24 cellular contexts compared by ENCODE assay signal in genomic region chr7:157782041-157782440, GRCh38.
A peak's percentile ranks its signal among the peaks of the same experiment; 100 is the strongest.
DNase-seq lines count a peak whose midpoint lies in the region; ATAC-seq, FAIRE-seq and TF ChIP-seq lines count a peak whose summit lies in the region.
"Had no signal": no experiment of that assay in that cellular context is flagged by ENCODE, and none has a peak within 500 bp of the region (broad histone marks: within the 10 kb centered on the region; RNA-seq: fewer than 3 reads in every experiment).

No MANE protein-coding gene starts in this region.

- H3K36me3 Mint-ChIP-seq in chondrocyte (ENCODE audit: low read depth): no peaks in the 10 kb centered on the region

- H3K27me3 Mint-ChIP-seq in chondrocyte (ENCODE audit: low read depth): peaks cover 8% of the 10 kb centered on the region

- ATAC-seq in upper lobe of right lung: no peak
- ATAC-seq in HG03280 (IDR thresholded peaks at IDR 0.05; ENCODE audit: unreplicated experiment): no peak
- ATAC-seq: GM23338 had no signal

- no peak for TF ChIP-seq CTCF in chondrocyte (IDR thresholded peaks at IDR 0.05)
- TF ChIP-seq CTCF in upper lobe of right lung (IDR thresholded peaks at IDR 0.05): no peak

- H3K9me3 Mint-ChIP-seq in chondrocyte (ENCODE audit: low read depth): no peaks in the 10 kb centered on the region

- no peaks in the 10 kb centered on the region for H3K9me3 ChIP-seq in upper lobe of right lung
- H3K9me3 ChIP-seq: BLaER1, Caco-2, HAP-1, SJCRH30 had no signal

- H3K4me1 Mint-ChIP-seq in chondrocyte (ENCODE audit: low read depth): peaks cover 3% of the 10 kb centered on the region
- H3K4me1 Mint-ChIP-seq: CD4-positive, alpha-beta memory T cell; GM23338 had no signal

- H3K27me3 ChIP-seq in upper lobe of right lung: peaks cover 6% of the 10 kb centered on the region
- H3K27me3 ChIP-seq: SJCRH30 had no signal

- intact Hi-C loops in upper lobe of right lung (cut with DNase I): no loop called here

- H3K27ac Mint-ChIP-seq in chondrocyte (ENCODE audit: unreplicated experiment): no peak overlapping the region
- H3K27ac Mint-ChIP-seq: CD4-positive, alpha-beta memory T cell; GM23338 had no signal

- H3K4me3 Mint-ChIP-seq in chondrocyte (ENCODE audit: unreplicated experiment): no peak overlapping the region
- H3K4me3 Mint-ChIP-seq: CD4-positive, alpha-beta memory T cell; GM23338 had no signal

- H3K4me1 ChIP-seq in upper lobe of right lung: no peaks in the 10 kb centered on the region
- H3K4me1 ChIP-seq: Caco-2, HAP-1, SJCRH30 had no signal

- FAIRE-seq in urothelium cell line (lab: Jason Lieb, UNC): no peak
- FAIRE-seq: GM12892, RCC 7860 had no signal

- H3K27ac ChIP-seq in upper lobe of right lung: no peak overlapping the region
- H3K27ac ChIP-seq: BLaER1, KMS-11, SJCRH30 had no signal

- H3K4me3 ChIP-seq in upper lobe of right lung: no peak overlapping the region
- H3K4me3 ChIP-seq: BLaER1, GM23338, HAP-1, SJCRH30 had no signal

- in situ Hi-C loops in G401 (cut with HindIII; ENCODE audit: low sequenced_read_pairs): loop anchor here (25.0 kb wide), 1 partner anchor 680 kb away; no protein-coding TSS in a partner anchor

- no peaks in the 10 kb centered on the region for H3K36me3 ChIP-seq in upper lobe of right lung
- H3K36me3 ChIP-seq: BLaER1, HAP-1, SJCRH30 had no signal

- peak; percentile 3 for DNase-seq in G401 (ENCODE audit: low spot score)
- peak; percentile 4 for DNase-seq in NCI-H1694 treated with DMSO at 0.1 percent for 48 hours (lab: John Stamatoyannopoulos, UW)
- peak; percentile 48 for DNase-seq in chondrocyte (ENCODE audit: low spot score)
- DNase-seq in upper lobe of right lung: peak; percentile 48
- DNase-seq in urothelium cell line (ENCODE audit: low spot score): no peak
- no peak for DNase-seq in HCEC 1CT
- DNase-seq: Caco-2; CD4-positive, alpha-beta memory T cell; DMS 273 treated with DMSO at 0.1 percent for 48 hours; DMS79 treated with DMSO at 0.1 percent for 48 hours; MV-4-11; NCI-H1105 treated with DMSO at 0.1 percent for 48 hours; NCI-H187; NCI-H345; NCI-H524; NCI-H774; SJCRH30 had no signal

Comparison
In these comparisons a context has a peak if more than half of its experiments do, and no peak if none do; other contexts are left out.
1. DNase-seq: peak in G401 (single experiment), NCI-H1694 treated with DMSO at 0.1 percent for 48 hours (single experiment), chondrocyte (single experiment) and upper lobe of right lung (single experiment); none in urothelium cell line (single experiment) and HCEC 1CT (single experiment).